In the genomic region with DNA sequence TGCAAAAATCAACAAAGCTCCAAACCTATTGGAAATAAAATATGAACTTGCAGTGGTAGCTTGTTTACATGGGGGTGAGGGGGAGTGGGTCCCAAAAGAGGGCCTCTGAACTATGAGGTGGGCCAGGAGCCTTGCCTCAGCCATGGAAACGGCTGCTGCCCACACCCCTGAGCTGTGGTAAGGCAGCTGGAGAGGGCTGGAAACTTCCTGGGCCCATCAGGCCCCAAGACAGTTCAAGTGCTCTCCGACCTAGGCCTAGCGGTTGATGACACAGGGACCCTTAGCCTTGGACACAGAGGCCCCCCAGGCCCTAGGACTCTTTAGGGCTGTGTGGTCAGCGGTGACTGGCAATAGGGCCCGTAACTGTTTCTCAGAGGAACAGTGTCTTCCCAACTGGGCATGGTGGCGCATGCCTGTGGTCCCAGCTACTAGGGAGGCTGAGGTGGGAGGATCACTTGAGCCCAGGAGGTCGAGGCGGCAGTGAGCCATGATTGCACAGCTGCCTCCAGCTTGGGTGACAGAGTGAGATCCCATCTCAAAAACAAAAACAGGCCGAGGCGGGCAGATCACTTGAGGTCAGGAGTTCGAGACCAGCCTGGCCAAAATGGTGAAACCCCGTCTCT, we compare ENCODE assay signal across 22 cellular contexts. TPM values are rescaled to one million over a fixed set of nuclear protein-coding genes. Genes with fewer than 3 reads are reported as not detected.
DNase-seq lines count a peak whose midpoint lies in the region; ATAC-seq and TF ChIP-seq lines count a peak whose summit lies in the region.
"Had no signal": no experiment of that assay in that cellular context is flagged by ENCODE, and none has a peak within 500 bp of the region (broad histone marks: within the 10 kb centered on the region; RNA-seq: fewer than 3 reads in every experiment).

No MANE protein-coding gene starts in this region.

- H3K4me3 Mint-ChIP-seq in activated naive CD8-positive, alpha-beta T cell treated with anti-CD3 and anti-CD28 coated beads, Interleukin-2, amount 10 ng/mL, durations not matched to agents 7 days and 5 days, result no peak overlapping the region
- H3K4me3 Mint-ChIP-seq in natural killer cell (no peak overlapping the region), type B pancreatic cell (no peak overlapping the region)
- H3K4me3 Mint-ChIP-seq: activated B cell treated with CpG ODN at 0.5 μM for 24 hours, CD14-positive monocyte, memory B cell had no signal

- intact Hi-C loops in left ventricle myocardium inferior (cut with micrococcal nuclease), result no loop called here
- intact Hi-C loops in left cardiac atrium (cut with DNase I), result loop anchor here in 1 of 2 donors (2.0 kb wide), 1 partner anchor 37 kb away; no protein-coding TSS in a partner anchor
- intact Hi-C loops in natural killer cell (cut with micrococcal nuclease), result no loop called here

- no peak overlapping the region for H3K4me3 ChIP-seq in left ventricle myocardium inferior
- H3K4me3 ChIP-seq: sigmoid colon, vagina had no signal

- TF ChIP-seq CTCF in left ventricle myocardium inferior (IDR thresholded peaks at IDR 0.05; ENCODE audit: borderline replicate concordance) (no peak), natural killer cell (IDR thresholded peaks at IDR 0.05) (no peak), type B pancreatic cell (conservative IDR thresholded peaks at IDR 0.05) (no peak)

- ATAC-seq in left cardiac atrium, result no peak
- ATAC-seq in activated naive CD8-positive, alpha-beta T cell treated with anti-CD3 and anti-CD28 coated beads, Interleukin-2, amount 10 ng/mL, durations not matched to agents 7 days and 5 days (ENCODE audit: low read depth), result no peak
- no peak for ATAC-seq in natural killer cell
- ATAC-seq in HG02623 (IDR thresholded peaks at IDR 0.05; ENCODE audit: unreplicated experiment), result no peak
- ATAC-seq: activated naive CD4-positive, alpha-beta T cell treated with anti-CD3 and anti-CD28 coated beads, Interleukin-2, amount 50 U/mL, for 72 hours had no signal

- DNase-seq in left ventricle myocardium inferior (no peak), left cardiac atrium (no peak), natural killer cell (no peak), type B pancreatic cell (ENCODE audit: extremely low spot score, unreplicated experiment) (no peak), NCI-H1105 treated with DMSO at 0.1 percent for 48 hours (lab: John Stamatoyannopoulos, UW) (no peak)
- DNase-seq in activated naive CD8-positive, alpha-beta T cell treated with anti-CD3 and anti-CD28 coated beads, Interleukin-2, amount 10 ng/mL, durations not matched to agents 7 days and 5 days, result no peak
- DNase-seq in effector CD8-positive, alpha-beta T cell (lab: John Stamatoyannopoulos, UW), result no peak
- DNase-seq: activated B cell treated with CpG ODN at 0.5 μM for 24 hours; activated T-cell treated with anti-CD3 and anti-CD28 coated beads, Interleukin-2, amount 50 U/mL, for 1 hour; H7; IMR-90; naive B cell; NCI-H146; NCI-H2171; NCI-H524 treated with DMSO at 0.1 percent for 48 hours had no signal

- H3K9me3 ChIP-seq in left ventricle myocardium inferior (replicated peaks), result no peaks in the 10 kb centered on the region
- H3K9me3 ChIP-seq: sigmoid colon, vagina had no signal

- H3K36me3 ChIP-seq in left ventricle myocardium inferior, result peaks cover 55% of the 10 kb centered on the region

- H3K4me1 ChIP-seq in left ventricle myocardium inferior, result peaks cover 40% of the 10 kb centered on the region

- H3K4me1 Mint-ChIP-seq in activated naive CD8-positive, alpha-beta T cell treated with anti-CD3 and anti-CD28 coated beads, Interleukin-2, amount 10 ng/mL, durations not matched to agents 7 days and 5 days, result peaks cover 20% of the 10 kb centered on the region
- peaks cover 6 to 33% of the 10 kb centered on the region in 2 donors for H3K4me1 Mint-ChIP-seq in natural killer cell
- peaks cover 10% of the 10 kb centered on the region for H3K4me1 Mint-ChIP-seq in type B pancreatic cell (ENCODE audit: unreplicated experiment)

- H3K27me3 Mint-ChIP-seq in activated naive CD8-positive, alpha-beta T cell treated with anti-CD3 and anti-CD28 coated beads, Interleukin-2, amount 10 ng/mL, durations not matched to agents 7 days and 5 days, result no peaks in the 10 kb centered on the region
- H3K27me3 Mint-ChIP-seq in natural killer cell (ENCODE audit: low read depth in 2 of 2) (no peaks in the 10 kb centered on the region), type B pancreatic cell (no peaks in the 10 kb centered on the region)
- H3K27me3 Mint-ChIP-seq: activated B cell treated with CpG ODN at 0.5 μM for 24 hours, memory B cell, naive B cell, progenitor cell of endocrine pancreas had no signal

- H3K27me3 ChIP-seq in left ventricle myocardium inferior (ENCODE audit: low read depth), result no peaks in the 10 kb centered on the region
- H3K27me3 ChIP-seq: sigmoid colon, vagina had no signal

- peaks cover 5% of the 10 kb centered on the region for H3K36me3 Mint-ChIP-seq in activated naive CD8-positive, alpha-beta T cell treated with anti-CD3 and anti-CD28 coated beads, Interleukin-2, amount 10 ng/mL, durations not matched to agents 7 days and 5 days
- no peaks in the 10 kb centered on the region for H3K36me3 Mint-ChIP-seq in natural killer cell
- peaks cover 7% of the 10 kb centered on the region for H3K36me3 Mint-ChIP-seq in type B pancreatic cell
- H3K36me3 Mint-ChIP-seq: activated naive CD4-positive, alpha-beta T cell treated with anti-CD3 and anti-CD28 coated beads, Interleukin-2, amount 50 U/mL, for 72 hours; naive B cell had no signal

- peak overlapping the region; percentile 50 for H3K27ac Mint-ChIP-seq in activated naive CD8-positive, alpha-beta T cell treated with anti-CD3 and anti-CD28 coated beads, Interleukin-2, amount 10 ng/mL, durations not matched to agents 7 days and 5 days
- H3K27ac Mint-ChIP-seq in natural killer cell (peak overlapping the region; percentile 49 to 86), type B pancreatic cell (peak overlapping the region; percentile 88)

- H3K9me3 Mint-ChIP-seq in activated naive CD8-positive, alpha-beta T cell treated with anti-CD3 and anti-CD28 coated beads, Interleukin-2, amount 10 ng/mL, durations not matched to agents 7 days and 5 days, result no peaks in the 10 kb centered on the region
- H3K9me3 Mint-ChIP-seq in natural killer cell (no peaks in the 10 kb centered on the region), type B pancreatic cell (no peaks in the 10 kb centered on the region)
- H3K9me3 Mint-ChIP-seq: activated B cell treated with CpG ODN at 0.5 μM for 24 hours; activated naive CD4-positive, alpha-beta T cell treated with anti-CD3 and anti-CD28 coated beads, Interleukin-2, amount 50 U/mL, for 72 hours; CD14-positive monocyte; memory B cell; naive B cell had no signal

- H3K27ac ChIP-seq in left ventricle myocardium inferior (replicated peaks), result peak overlapping the region; percentile 62

- POLR2A ChIA-PET in activated naive CD8-positive, alpha-beta T cell treated with anti-CD3 and anti-CD28 coated beads, Interleukin-2, amount 10 ng/mL, durations not matched to agents 7 days and 5 days (lab: Charles Lee), result interaction anchor here (0.8 to 11.0 kb wide), 7 partner anchors 10 to 62 kb away, joined by 3 to 121 read pairs (median 5); a partner anchor contains a TSS

RNA-seq across cellular contexts. Expression of a gene that starts 18.3 kb away (rescaled TPM):
- total RNA-seq in left ventricle myocardium inferior (13.3 TPM), left cardiac atrium (10 to 100 TPM; 22.1 to 34.0 TPM), natural killer cell (100 to 1,000 TPM; 269 to 279 (median 277) TPM), type B pancreatic cell (ENCODE audit: low replicate concordance) (7.1 and 7.4 TPM in 2 replicates)
- 100 to 1,000 TPM; 221 to 222 TPM for total RNA-seq in activated naive CD8-positive, alpha-beta T cell treated with anti-CD3 and anti-CD28 coated beads, Interleukin-2, amount 10 ng/mL, durations not matched to agents 7 days and 5 days

RNA-seq across cellular contexts. Expression of a gene that starts 29.3 kb away (rescaled TPM):
- total RNA-seq in left ventricle myocardium inferior (144 TPM), left cardiac atrium (100 to 1,000 TPM; 106 to 122 TPM), natural killer cell (100 to 1,000 TPM in 1 of 3 donors, 10 to 100 TPM in 2; 81.1 to 106 (median 95.2) TPM), type B pancreatic cell (ENCODE audit: low replicate concordance) (43.0 and 49.9 TPM in 2 replicates)
- 100 to 1,000 TPM; 107 TPM for total RNA-seq in activated naive CD8-positive, alpha-beta T cell treated with anti-CD3 and anti-CD28 coated beads, Interleukin-2, amount 10 ng/mL, durations not matched to agents 7 days and 5 days

RNA-seq across cellular contexts. Expression of a gene that starts 41.3 kb away (rescaled TPM):
- total RNA-seq in left ventricle myocardium inferior (14.7 TPM), left cardiac atrium (10 to 100 TPM; 15.8 to 17.8 TPM), natural killer cell (10 to 100 TPM; 44.2 to 51.3 (median 44.5) TPM), type B pancreatic cell (ENCODE audit: low replicate concordance) (41.9 and 49.7 TPM in 2 replicates)
- 10 to 100 TPM; 37.4 to 39.8 TPM for total RNA-seq in activated naive CD8-positive, alpha-beta T cell treated with anti-CD3 and anti-CD28 coated beads, Interleukin-2, amount 10 ng/mL, durations not matched to agents 7 days and 5 days

RNA-seq across cellular contexts. Expression of a gene that starts 52.5 kb away (rescaled TPM):
- total RNA-seq in left ventricle myocardium inferior (27.5 TPM), left cardiac atrium (10 to 100 TPM; 22.9 to 25.3 TPM), natural killer cell (1 to 10 TPM; 1.2 to 2.5 (median 2.0) TPM), type B pancreatic cell (ENCODE audit: low replicate concordance) (1.9 and 3.1 TPM in 2 replicates)
- total RNA-seq in activated naive CD8-positive, alpha-beta T cell treated with anti-CD3 and anti-CD28 coated beads, Interleukin-2, amount 10 ng/mL, durations not matched to agents 7 days and 5 days, result 10 to 100 TPM; 23.2 to 27.9 TPM

Comparison
In these comparisons a context has a peak if more than half of its experiments do, and no peak if none do; other contexts are left out.
1. RNA of a gene that starts 18.3 kb away (total RNA-seq): 269 to 279 TPM in natural killer cell and 221 to 222 TPM in activated naive CD8-positive, alpha-beta T cell treated with anti-CD3 and anti-CD28 coated beads, Interleukin-2, amount 10 ng/mL, durations not matched to agents 7 days and 5 days; 22.1 to 34.0 TPM in left cardiac atrium, 13.3 TPM in left ventricle myocardium inferior (single experiment) and 7.1 to 7.4 TPM in type B pancreatic cell; every median in the first group is over 4 times any median in the second.
2. Peak in every context shown above with its lines, with median percentiles within 50 percentile points of each other: H3K27ac Mint-ChIP-seq.